ENCODE assay signal across 20 cellular contexts in the genomic region with DNA sequence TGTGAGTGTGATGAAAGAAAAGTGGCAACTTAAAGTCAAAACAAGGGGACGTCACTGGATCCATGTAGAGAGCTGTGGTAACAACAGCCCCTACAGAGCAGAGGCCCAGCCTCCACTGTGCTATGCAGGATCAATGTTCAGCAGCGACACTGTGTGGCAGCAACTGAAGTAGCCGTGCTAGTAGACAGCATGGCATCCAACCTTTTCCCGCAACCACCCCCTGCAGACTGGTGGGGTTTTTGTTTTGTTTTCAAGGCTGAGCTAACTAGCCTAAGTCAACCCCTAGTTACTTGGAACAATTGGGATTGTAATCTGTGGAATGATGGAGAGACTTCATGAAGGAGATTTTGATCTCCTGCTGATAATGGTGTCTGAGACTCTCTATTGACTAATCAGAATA. TPM values are rescaled to one million over a fixed set of nuclear protein-coding genes. Genes with fewer than 3 reads are reported as not detected.
A peak's percentile ranks its signal among the peaks of the same experiment; 100 is the strongest.
DNase-seq lines count a peak whose midpoint lies in the region; ATAC-seq and TF ChIP-seq lines count a peak whose summit lies in the region.
"Had no signal": no experiment of that assay in that cellular context is flagged by ENCODE, and none has a peak within 500 bp of the region (broad histone marks: within the 10 kb centered on the region; RNA-seq: fewer than 3 reads in every experiment).

No MANE protein-coding gene starts in this region.

- no peak overlapping the region for H2AFZ ChIP-seq in neural progenitor cell (replicated peaks)

- H3K4me1 ChIP-seq in HUES6 (ENCODE audit: control insufficient read depth, insufficient read depth, low read length) (peaks cover 57% of the 10 kb centered on the region), breast epithelium (peaks cover 8 to 18% of the 10 kb centered on the region in 2 donors), neural progenitor cell (peaks cover 11% of the 10 kb centered on the region)

- H3K36me3 Mint-ChIP-seq in neural progenitor cell: peaks cover 2% of the 10 kb centered on the region
- H3K36me3 Mint-ChIP-seq: activated CD4-positive, alpha-beta memory T cell treated with anti-CD3 and anti-CD28 coated beads for 36 hours; natural killer cell had no signal

- H3K4me3 ChIP-seq in HUES6 (ENCODE audit: low read depth, low read length) (peak overlapping the region; percentile 5; the same call in 1 of the 2 replicates), breast epithelium (no peak overlapping the region), neural progenitor cell (no peak overlapping the region)

- H3K79me2 ChIP-seq in neural progenitor cell (ENCODE audit: low read depth): no peaks in the 10 kb centered on the region
- H3K79me2 ChIP-seq: parathyroid adenoma had no signal

- H3K27ac ChIP-seq in 22Rv1 (no peak overlapping the region), HUES6 (ENCODE audit: low read depth, low read length) (peak overlapping the region; percentile 79; the same call in 1 of the 2 replicates), breast epithelium (peak overlapping the region; percentile 44 to 71), neural progenitor cell (no peak overlapping the region)
- H3K27ac ChIP-seq: C4-2B, parathyroid adenoma had no signal

- no peaks in the 10 kb centered on the region for H3K36me3 ChIP-seq in HUES6 (ENCODE audit: control insufficient read depth, insufficient read depth, low read length)
- H3K36me3 ChIP-seq in breast epithelium: no peaks in the 10 kb centered on the region
- no peaks in the 10 kb centered on the region for H3K36me3 ChIP-seq in neural progenitor cell

- TF ChIP-seq CTCF in 22Rv1 (IDR thresholded peaks at IDR 0.05) (peak; percentile 19), breast epithelium (IDR thresholded peaks at IDR 0.05) (no peak), neural progenitor cell (IDR thresholded peaks at IDR 0.05) (peak; percentile 10)

- H3K27me3 ChIP-seq in HUES6 (ENCODE audit: control insufficient read depth, insufficient read depth, low read length): no peaks in the 10 kb centered on the region
- H3K27me3 ChIP-seq in breast epithelium: no peaks in the 10 kb centered on the region
- no peaks in the 10 kb centered on the region for H3K27me3 ChIP-seq in neural progenitor cell

- H3K9ac ChIP-seq in HUES6 (ENCODE audit: low read length): no peak overlapping the region
- H3K9ac ChIP-seq in neural progenitor cell: no peak overlapping the region
- H3K9ac ChIP-seq: parathyroid adenoma had no signal

- intact Hi-C loops in breast epithelium (cut with DNase I; ENCODE audit: low total_unique reads): no loop called here

- H3K9me3 Mint-ChIP-seq in neural progenitor cell: no peaks in the 10 kb centered on the region
- H3K9me3 Mint-ChIP-seq: activated CD4-positive, alpha-beta memory T cell treated with anti-CD3 and anti-CD28 coated beads for 36 hours had no signal

- H3K4me1 Mint-ChIP-seq in neural progenitor cell: peaks cover 18% of the 10 kb centered on the region
- H3K4me1 Mint-ChIP-seq: natural killer cell had no signal

- H3K9me3 ChIP-seq in HUES6 (ENCODE audit: control insufficient read depth, insufficient read depth, low read depth, low read length) (0 out of 2 replicates have a peak, but pooled peaks cover 5% of the 10 kb centered on the region), breast epithelium (no peaks in the 10 kb centered on the region), neural progenitor cell (ENCODE audit: low read depth) (no peaks in the 10 kb centered on the region)

- no peak for DNase-seq in breast epithelium (ENCODE audit: low spot score in 2 of 2)
- peak; percentile 44 for DNase-seq in neural progenitor cell (ENCODE audit: low spot score)
- DNase-seq in glomerular visceral epithelial cell (ENCODE audit: extremely low spot score): no peak
- no peak for DNase-seq in mucosa of gallbladder (ENCODE audit: low spot score)
- DNase-seq: activated CD4-positive, alpha-beta memory T cell treated with anti-CD3 and anti-CD28 coated beads for 36 hours; activated naive CD4-positive, alpha-beta T cell treated with Interleukin-2 at 50 U/mL for 16 hours; activated T-cell treated with anti-CD3 and anti-CD28 coated beads for 4 hours; cortex of kidney; GDM1; natural killer cell; NCI-H1417 treated with DMSO at 0.1 percent for 48 hours; SIG-M5; stimulated activated CD4-positive, alpha-beta T cell treated with anti-CD3 and anti-CD28 coated beads, Interleukin-4, amount 100 ng/mL, for 4 hours had no signal

- ATAC-seq in activated CD4-positive, CD25-positive, alpha-beta regulatory T cell treated with anti-CD3 and anti-CD28 coated beads, Interleukin-2, amount 50 U/mL, for 24 hours: no peak
- no peak for ATAC-seq in HG03045 (IDR thresholded peaks at IDR 0.05; ENCODE audit: unreplicated experiment)
- ATAC-seq: natural killer cell had no signal

- H3F3A ChIP-seq in neural progenitor cell (ENCODE audit: low read depth): peaks cover 15% of the 10 kb centered on the region

- H3K4me2 ChIP-seq in neural progenitor cell: no peak overlapping the region

- H3K27ac Mint-ChIP-seq in neural progenitor cell: no peak overlapping the region
- H3K27ac Mint-ChIP-seq: activated CD4-positive, alpha-beta memory T cell treated with anti-CD3 and anti-CD28 coated beads for 36 hours; natural killer cell had no signal

- no peaks in the 10 kb centered on the region for H4K20me1 ChIP-seq in neural progenitor cell (ENCODE audit: low read depth)

- H3K27me3 Mint-ChIP-seq in neural progenitor cell (ENCODE audit: insufficient read depth, low read depth): no peaks in the 10 kb centered on the region
- H3K27me3 Mint-ChIP-seq: activated CD4-positive, alpha-beta memory T cell treated with anti-CD3 and anti-CD28 coated beads for 36 hours had no signal

- TF ChIP-seq POLR2A in breast epithelium (IDR thresholded peaks at IDR 0.05): no peak

- no peak overlapping the region for H3K4me3 Mint-ChIP-seq in neural progenitor cell
- H3K4me3 Mint-ChIP-seq: activated CD4-positive, alpha-beta memory T cell treated with anti-CD3 and anti-CD28 coated beads for 36 hours; natural killer cell had no signal

RNA-seq across cellular contexts. Expression of a gene that starts 44.4 kb away (rescaled TPM):
- total RNA-seq in breast epithelium (1 to 10 TPM; 4.0 to 7.9 (median 6.1) TPM), neural progenitor cell (ENCODE audit: low replicate concordance) (1.7 and 6.6 TPM in 2 replicates), mucosa of gallbladder (28.9 TPM)
- total RNA-seq: activated CD4-positive, alpha-beta memory T cell treated with anti-CD3 and anti-CD28 coated beads for 36 hours; natural killer cell; T-helper 1 cell treated with Interleukin-12 subunit alpha and Interleukin-12 subunit beta and Interleukin-4 antibody, amounts not matched to agents 30 ng/mL and 1 ng/mL, for 36 hours had no signal

Comparison
In these comparisons a context has a peak if more than half of its experiments do, and no peak if none do; other contexts are left out.
1. H3K27ac ChIP-seq: peak in HUES6 (single experiment) and breast epithelium (2 of 2); none in 22Rv1 (single experiment) and neural progenitor cell (single experiment).
2. CTCF ChIP-seq: peak in 22Rv1 (single experiment) and neural progenitor cell (single experiment); none in breast epithelium (0 of 3).